In genomic region chr1:17564458-17565393, GRCh38 we compare ENCODE assay signal across 1 cellular context.
TF ChIP-seq lines count a peak whose summit lies in the region.

No MANE protein-coding gene starts in this region.

TF ChIP-seq in HepG2, 621 proteins besides CTCF, POLR2A, EP300 and RAD21 (continued from another document and continues in another):
- TF ChIP-seq ARID3A (IDR thresholded peaks at IDR 0.05; ENCODE audit: low read depth, low read length) (no peak), ZNF264 (CRISPR knock-in tag; IDR thresholded peaks at IDR 0.05) (no peak), ZBTB43 (CRISPR knock-in tag; conservative IDR thresholded peaks at IDR 0.05) (0 out of 2 replicates have a peak, but pooled peaks have one; percentile 36), ZNF713 (CRISPR knock-in tag; IDR thresholded peaks at IDR 0.05) (no peak), AKAP8 (CRISPR knock-in tag; IDR thresholded peaks at IDR 0.05) (no peak), POLR2AphosphoS5 (IDR thresholded peaks at IDR 0.05; ENCODE audit: low read depth, low read length) (no peak), MLXIP (CRISPR knock-in tag; IDR thresholded peaks at IDR 0.05; ENCODE audit: borderline replicate concordance) (peak; percentile 96), MYC (CRISPR knock-in tag; IDR thresholded peaks at IDR 0.05; ENCODE audit: borderline replicate concordance) (peak; percentile 92), ZNF446 (CRISPR knock-in tag; IDR thresholded peaks at IDR 0.05) (no peak), MAFF (IDR thresholded peaks at IDR 0.05; ENCODE audit: low read depth, low read length) (no peak), DNMT3B (CRISPR knock-in tag; conservative IDR thresholded peaks at IDR 0.05) (no peak), TCF7 (IDR thresholded peaks at IDR 0.05; ENCODE audit: low read depth) (no peak), ZFP1 (CRISPR knock-in tag; IDR thresholded peaks at IDR 0.05) (no peak), ZNF720 (CRISPR knock-in tag; IDR thresholded peaks at IDR 0.05) (no peak), NFRKB (IDR thresholded peaks at IDR 0.05) (no peak), ZNF737 (CRISPR knock-in tag; IDR thresholded peaks at IDR 0.05; ENCODE audit: borderline replicate concordance) (no peak), ZMAT3 (CRISPR knock-in tag; conservative IDR thresholded peaks at IDR 0.05) (no peak), TARDBP (CRISPR knock-in tag; IDR thresholded peaks at IDR 0.05) (no peak; the same call in 1 of the 2 replicates), ZBTB7B (CRISPR knock-in tag; IDR thresholded peaks at IDR 0.05) (peak; percentile 64; the same call in 1 of the 2 replicates), HNRNPUL1 (IDR thresholded peaks at IDR 0.05; ENCODE audit: low read depth, low read length) (no peak), TBX3 (IDR thresholded peaks at IDR 0.05; ENCODE audit: borderline replicate concordance) (no peak), ZNF275 (CRISPR knock-in tag; IDR thresholded peaks at IDR 0.05; ENCODE audit: borderline replicate concordance) (0 out of 2 replicates have a peak, but pooled peaks have one; percentile 22), PHF20 (CRISPR knock-in tag; IDR thresholded peaks at IDR 0.05) (no peak), BCLAF1 (IDR thresholded peaks at IDR 0.05) (no peak), ZNF263 (CRISPR knock-in tag; IDR thresholded peaks at IDR 0.05) (0 out of 2 replicates have a peak, but pooled peaks have one; percentile 33), MAF1 (CRISPR knock-in tag; IDR thresholded peaks at IDR 0.05; ENCODE audit: borderline replicate concordance) (no peak), SP5 (CRISPR knock-in tag; IDR thresholded peaks at IDR 0.05; ENCODE audit: borderline replicate concordance, low read depth) (no peak), IRF9 (CRISPR knock-in tag; IDR thresholded peaks at IDR 0.05; ENCODE audit: borderline replicate concordance) (peak; percentile 49), ATF6 (CRISPR knock-in tag; conservative IDR thresholded peaks at IDR 0.05) (no peak), HDAC1 (CRISPR knock-in tag; IDR thresholded peaks at IDR 0.05) (peak; percentile 66), ZNF780A (CRISPR knock-in tag; IDR thresholded peaks at IDR 0.05) (no peak), HHEX (CRISPR knock-in tag; IDR thresholded peaks at IDR 0.05) (no peak), CBX2 (IDR thresholded peaks at IDR 0.05; ENCODE audit: low read depth, low read length) (no peak), CBX2 (CRISPR knock-in tag; IDR thresholded peaks at IDR 0.05; ENCODE audit: low read depth) (no peak), HES4 (CRISPR knock-in tag; IDR thresholded peaks at IDR 0.05; ENCODE audit: borderline replicate concordance) (no peak), ZNF407 (CRISPR knock-in tag; IDR thresholded peaks at IDR 0.05; ENCODE audit: not compliant biosample characterization) (no peak), TBX2 (CRISPR knock-in tag; IDR thresholded peaks at IDR 0.05; ENCODE audit: borderline replicate concordance) (peak; percentile 80), KLF6 (CRISPR knock-in tag; IDR thresholded peaks at IDR 0.05) (0 out of 2 replicates have a peak, but pooled peaks have one; percentile 55)
